In genomic region chr14:75247286-75247922, GRCh38 we compare ENCODE assay signal across 9 cellular contexts. TPM values are rescaled to one million over a fixed set of nuclear protein-coding genes. Genes with fewer than 3 reads are reported as not detected.
DNase-seq lines count a peak whose midpoint lies in the region; ATAC-seq lines count a peak whose summit lies in the region.
"Had no signal": no experiment of that assay in that cellular context is flagged by ENCODE, and none has a peak within 500 bp of the region (broad histone marks: within the 10 kb centered on the region; RNA-seq: fewer than 3 reads in every experiment).

No MANE protein-coding gene starts in this region.

- H3K4me3 ChIP-seq in Jurkat, Clone E6-1 (ENCODE audit: low read length), result peak overlapping the region; percentile 17

- ATAC-seq in GM21528 (IDR thresholded peaks at IDR 0.05; ENCODE audit: low FRiP score, unreplicated experiment), result no peak

- peak; percentile 89 for DNase-seq in Jurkat, Clone E6-1 (ENCODE audit: low read depth, low spot score)
- peak; percentile 80 for DNase-seq in activated CD8-positive, alpha-beta memory T cell treated with anti-CD3 and anti-CD28 coated beads for 24 hours
- DNase-seq in germinal center (ENCODE audit: low spot score) (peak; percentile 24), T1000 (lab: John Stamatoyannopoulos, UW) (no peak), NCI-H146 (lab: John Stamatoyannopoulos, UW) (no peak), kidney tubule cell (ENCODE audit: low spot score) (no peak)
- peak; percentile 16 to 34 for DNase-seq in stimulated activated CD8-positive, alpha-beta memory T cell treated with anti-CD3 and anti-CD28 coated beads, Interleukin-4, amount 100 ng/mL, for 1 hour (ENCODE audit: low read depth in 2 of 2, low spot score in 1 of 2)
- DNase-seq: NCI-H2029 had no signal

RNA-seq across cellular contexts. Expression of gene FOS, which starts 31.2 kb away (rescaled TPM):
- polyA plus RNA-seq in Jurkat, Clone E6-1 (2012; ENCODE audit: insufficient read depth, insufficient read length), result 1.4 TPM

Comparison
In these comparisons a context has a peak if more than half of its experiments do, and no peak if none do; other contexts are left out.
1. DNase-seq: peak in Jurkat, Clone E6-1 (single experiment), activated CD8-positive, alpha-beta memory T cell treated with anti-CD3 and anti-CD28 coated beads for 24 hours (single experiment), germinal center (single experiment) and stimulated activated CD8-positive, alpha-beta memory T cell treated with anti-CD3 and anti-CD28 coated beads, Interleukin-4, amount 100 ng/mL, for 1 hour (2 of 2); none in T1000 (single experiment), NCI-H146 (single experiment) and kidney tubule cell (single experiment).